Comparison of ENCODE assay signal across 28 cellular contexts in the genomic region with DNA sequence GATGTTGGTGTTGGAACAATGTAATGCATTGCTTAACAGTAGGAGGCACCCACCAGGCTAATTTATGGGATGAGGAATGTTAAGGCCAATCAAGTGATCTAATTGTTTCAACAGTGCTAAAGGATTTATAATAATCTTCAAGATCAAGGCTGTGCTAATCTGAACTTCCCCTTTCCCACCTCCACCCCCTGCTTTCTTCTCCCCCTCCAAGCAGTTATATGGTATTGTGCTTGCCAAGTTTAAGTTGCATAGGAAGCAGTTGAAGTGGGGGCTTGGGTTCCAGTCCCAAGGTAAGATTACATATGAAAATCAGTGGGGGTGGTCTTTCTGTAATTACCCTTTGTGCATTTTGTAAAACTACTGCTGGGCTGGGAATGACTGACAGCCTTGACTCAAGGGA.
A peak's percentile ranks its signal among the peaks of the same experiment; 100 is the strongest.
DNase-seq lines count a peak whose midpoint lies in the region; ATAC-seq, FAIRE-seq and TF ChIP-seq lines count a peak whose summit lies in the region.
"Had no signal": no experiment of that assay in that cellular context is flagged by ENCODE, and none has a peak within 500 bp of the region (broad histone marks: within the 10 kb centered on the region; RNA-seq: fewer than 3 reads in every experiment).

No MANE protein-coding gene starts in this region.

- peak; percentile 15 for DNase-seq in A673 (ENCODE audit: low spot score)
- DNase-seq in NOMO-1 treated with DMSO at 0.1 percent for 48 hours (lab: John Stamatoyannopoulos, UW; ENCODE audit: unreplicated experiment): peak; percentile 30
- no peak for DNase-seq in H1 (ENCODE audit: low read depth in 1 of 2, low spot score in 2 of 2)
- no peak for DNase-seq in SKM-1 (lab: John Stamatoyannopoulos, UW; ENCODE audit: unreplicated experiment)
- no peak for DNase-seq in UCSD-AML1 (lab: John Stamatoyannopoulos, UW; ENCODE audit: unreplicated experiment)
- DNase-seq: activated CD4-positive, alpha-beta T cell treated with anti-CD3 and anti-CD28 coated beads for 48 hours; activated CD8-positive, alpha-beta memory T cell treated with anti-CD3 and anti-CD28 coated beads for 24 hours; activated T-cell treated with anti-CD3 and anti-CD28 coated beads, Interleukin-2, amount 50 U/mL, for 1 hour; BE2C; brain microvascular endothelial cell; COR-L47; DMS79 treated with DMSO at 0.1 percent for 48 hours; dorsolateral prefrontal cortex; HCEC 1CT; NCI-H1048; NCI-H1694 treated with DMSO at 0.1 percent for 48 hours; NCI-H2171 treated with DMSO at 0.1 percent for 48 hours; RPMI8226; stimulated activated naive CD4-positive, alpha-beta T cell; T-helper 17 cell; testis; uterus had no signal

- H3K27ac ChIP-seq in A673 (ENCODE audit: low read depth, low read length, poor library complexity, severe bottlenecking) (no peak overlapping the region), HEK293 (ENCODE audit: extremely low read depth, low read depth, low read length) (no peak overlapping the region), H1 (ENCODE audit: low read depth, low read length) (no peak overlapping the region)
- H3K27ac ChIP-seq: brain microvascular endothelial cell, dorsolateral prefrontal cortex, KMS-11, testis, uterus had no signal

- no peak overlapping the region for H4K5ac ChIP-seq in H1 (ENCODE audit: insufficient read length, low read depth, low read length)

- no TSS peak for BruUV-seq in A673 (replicated peaks; lab: Mats Ljungman, UMichigan)

- no peak overlapping the region for H4K8ac ChIP-seq in H1 (ENCODE audit: extremely low read depth, insufficient read depth, low read length)

- 0 out of 2 replicates have a peak overlapping the region, but pooled peaks have one; percentile 9 for H3K18ac ChIP-seq in H1 (ENCODE audit: extremely low read depth, low read length)

- TF ChIP-seq POLR2A in H1 (IDR thresholded peaks at IDR 0.05; ENCODE audit: control extremely low read depth in 1 of 2, low read depth in 2 of 2, low read length in 2 of 2): no peak

- H2BK120ac ChIP-seq in H1 (replicated peaks; ENCODE audit: low read depth, low read length): no peak overlapping the region

- no peaks in the 10 kb centered on the region for H3K23me2 ChIP-seq in H1 (ENCODE audit: low read depth, low read length)

- no peak overlapping the region for H2AK5ac ChIP-seq in H1 (ENCODE audit: low read depth, low read length)

- no peak overlapping the region for H2BK5ac ChIP-seq in H1 (ENCODE audit: low read depth, low read length)

- H3K56ac ChIP-seq in H1 (replicated peaks; ENCODE audit: insufficient read length, low read depth, low read length): no peak overlapping the region

- ATAC-seq in GM19351 (IDR thresholded peaks at IDR 0.05; ENCODE audit: unreplicated experiment) (no peak), GM18502 (IDR thresholded peaks at IDR 0.05; ENCODE audit: poor library complexity, unreplicated experiment) (no peak)
- ATAC-seq: left lobe of liver, T-helper 17 cell had no signal

- TF ChIP-seq EP300 in H1 (IDR thresholded peaks at IDR 0.05; ENCODE audit: borderline replicate concordance in 1 of 2, low read depth in 2 of 2, low read length in 2 of 2): no peak

- no peak overlapping the region for H3K4me3 ChIP-seq in A673 (ENCODE audit: low read depth, low read length, poor library complexity, severe bottlenecking)
- no peak overlapping the region for H3K4me3 ChIP-seq in HEK293 (ENCODE audit: low read depth, low read length)
- H3K4me3 ChIP-seq in H1 (ENCODE audit: extremely low read depth in 1 of 4, insufficient read depth in 2 of 4, low read depth in 3 of 4, low read length in 4 of 4): no peak overlapping the region
- H3K4me3 ChIP-seq: dorsolateral prefrontal cortex, testis, uterus had no signal

- TF ChIP-seq CTCF in A673 (conservative IDR thresholded peaks at IDR 0.05; ENCODE audit: low read depth, low read length): no peak
- no peak for TF ChIP-seq CTCF in HEK293 (tag by site-specific recombination; IDR thresholded peaks at IDR 0.05)
- no peak for TF ChIP-seq CTCF in H1 (IDR thresholded peaks at IDR 0.05; ENCODE audit: control extremely low read depth in 1 of 3, insufficient read depth in 1 of 3, low read depth in 1 of 3, low read length in 3 of 3)

- no peak overlapping the region for H4K91ac ChIP-seq in H1 (replicated peaks; ENCODE audit: insufficient read length, low read length)

- no peak overlapping the region for H3K9ac ChIP-seq in H1 (replicated peaks in 1 of 4; ENCODE audit: extremely low read depth in 1 of 4, low read depth in 3 of 4, low read length in 3 of 4)
- H3K9ac ChIP-seq: KMS-11 had no signal

- no peak overlapping the region for H3K23ac ChIP-seq in H1 (ENCODE audit: insufficient read length)

- POLR2A ChIA-PET in A673 (lab: Charles Lee; ENCODE audit: low non-redundant PET): interaction anchor here (0.6 kb wide), 1 partner anchor 338 kb away, joined by 3 read pairs; no protein-coding TSS in a partner anchor
- POLR2A ChIA-PET in HEK293 (lab: Yijun Ruan, JAX): no interaction called here
- POLR2A ChIA-PET in H1 (lab: Charles Lee; ENCODE audit: partially characterized antibody): no interaction called here

- no peak overlapping the region for H2BK15ac ChIP-seq in H1 (ENCODE audit: low read length)

- H3K4ac ChIP-seq in H1 (replicated peaks; ENCODE audit: insufficient read length, low read depth, low read length): no peak overlapping the region

- no peak for FAIRE-seq in H1 (lab: Jason Lieb, UNC)
- FAIRE-seq: endothelial cell of umbilical vein had no signal

- no peak overlapping the region; the same call in 1 of the 2 replicates for H2BK12ac ChIP-seq in H1 (ENCODE audit: low read depth, low read length)

- H3K79me2 ChIP-seq in H1 (ENCODE audit: control insufficient read depth in 1 of 2, insufficient read depth in 2 of 2, low read length in 2 of 2): no peaks in the 10 kb centered on the region

- CTCF ChIA-PET in A673 (lab: Charles Lee): no interaction called here
- CTCF ChIA-PET in HEK293 (lab: Yijun Ruan, JAX): interaction anchor here (0.7 to 1.2 kb wide), 2 partner anchors 88 to 93 kb away, joined by 3 read pairs; no protein-coding TSS in a partner anchor
- CTCF ChIA-PET in H1 (lab: Charles Lee; ENCODE audit: partially characterized antibody): interaction anchor here (1.4 to 8.7 kb wide), 2 partner anchors 27 to 98 kb away, joined by 5 to 94 read pairs; no protein-coding TSS in a partner anchor

- H3K27me3 ChIP-seq in A673 (replicated peaks; ENCODE audit: insufficient read depth, low read depth, low read length, poor library complexity) (peaks cover 6% of the 10 kb centered on the region), H1 (replicated peaks in 1 of 4; ENCODE audit: control insufficient read depth in 3 of 4, extremely low read depth in 1 of 4, insufficient read depth in 3 of 4, low read length in 3 of 4) (no peaks in the 10 kb centered on the region)
- H3K27me3 ChIP-seq: brain microvascular endothelial cell, testis, uterus had no signal

- H3K4me2 ChIP-seq in H1 (ENCODE audit: insufficient read depth in 1 of 2, low read depth in 2 of 2, low read length in 2 of 2): peak overlapping the region in 1 of 2 experiments; percentile 20; a peak in 1 of 4 replicates
- H3K4me2 ChIP-seq: KMS-11 had no signal

- H3K36me3 ChIP-seq in A673 (ENCODE audit: insufficient read depth, low read length, poor library complexity, severe bottlenecking) (no peaks in the 10 kb centered on the region), HEK293 (ENCODE audit: control insufficient read depth in 2 of 2, insufficient read depth in 1 of 2, low read length in 2 of 2) (no peaks in the 10 kb centered on the region), H1 (ENCODE audit: control insufficient read depth in 2 of 4, insufficient read depth in 4 of 4, low read length in 3 of 4) (no peaks in the 10 kb centered on the region)
- H3K36me3 ChIP-seq: BE2C, brain microvascular endothelial cell, uterus had no signal

- no peaks in the 10 kb centered on the region for H4K20me1 ChIP-seq in H1 (replicated peaks in 1 of 2; ENCODE audit: control insufficient read depth in 1 of 2, insufficient read depth in 2 of 2, low read length in 2 of 2)

- H2AFZ ChIP-seq in H1 (ENCODE audit: low read length): no peak overlapping the region

- H2BK20ac ChIP-seq in H1 (ENCODE audit: low read length): peak overlapping the region; percentile 19; the same call in 1 of the 2 replicates

- H3K14ac ChIP-seq in H1 (ENCODE audit: insufficient read length): no peak overlapping the region

- TF ChIP-seq RAD21 in H1 (IDR thresholded peaks at IDR 0.05 in 1 of 2, conservative IDR thresholded peaks at IDR 0.05 in 1 of 2; ENCODE audit: low read depth in 2 of 2, low read length in 2 of 2): no peak

- peaks cover 4% of the 10 kb centered on the region for H3K4me1 ChIP-seq in A673 (ENCODE audit: insufficient read depth, low read length, poor library complexity, severe bottlenecking)
- no peaks in the 10 kb centered on the region for H3K4me1 ChIP-seq in HEK293 (ENCODE audit: control insufficient read depth, insufficient read depth, low read length)
- H3K4me1 ChIP-seq in H1 (replicated peaks in 1 of 4; ENCODE audit: control insufficient read depth in 3 of 4, insufficient read depth in 4 of 4, low read length in 3 of 4): peaks cover 5 to 16% (median 10%) of the 10 kb centered on the region in 4 experiments
- H3K4me1 ChIP-seq: BE2C, testis, uterus had no signal

- H3K9me3 ChIP-seq in A673 (ENCODE audit: low read depth, low read length, poor library complexity, severe bottlenecking) (no peaks in the 10 kb centered on the region), HEK293 (ENCODE audit: control insufficient read depth, insufficient read depth, low read depth, low read length) (no peaks in the 10 kb centered on the region), H1 (ENCODE audit: insufficient read depth in 2 of 2, low read depth in 1 of 2, low read length in 1 of 2) (no peaks in the 10 kb centered on the region)
- H3K9me3 ChIP-seq: BE2C, testis, uterus had no signal

- intact Hi-C loops in A673 (cut with micrococcal nuclease; ENCODE audit: unreplicated experiment): no loop called here

- H3K79me1 ChIP-seq in H1 (ENCODE audit: low read depth, low read length): no peaks in the 10 kb centered on the region

TF ChIP-seq in HEK293, 187 proteins besides CTCF, POLR2A, EP300 and RAD21 (continues in another document):
- TF ChIP-seq ZNF558 (tag by site-specific recombination; IDR thresholded peaks at IDR 0.05) (no peak), ZNF670 (tag by site-specific recombination; IDR thresholded peaks at IDR 0.05; ENCODE audit: low read depth) (no peak), ZNF404 (tag by site-specific recombination; IDR thresholded peaks at IDR 0.05) (no peak), ZNF791 (tag by site-specific recombination; IDR thresholded peaks at IDR 0.05) (no peak), ZNF529 (tag by site-specific recombination; IDR thresholded peaks at IDR 0.05; ENCODE audit: insufficient replicate concordance) (no peak)

TF ChIP-seq in H1, 55 proteins besides CTCF, POLR2A, EP300 and RAD21:
- no peak for TF ChIP-seq TAF7 (optimal IDR thresholded peaks at IDR 0.05; ENCODE audit: borderline replicate concordance, low read depth, low read length)
- no peak for TF ChIP-seq RBBP5 (IDR thresholded peaks at IDR 0.05; ENCODE audit: borderline replicate concordance, low read depth, low read length)
- TF ChIP-seq SP1 (IDR thresholded peaks at IDR 0.05; ENCODE audit: low read depth, low read length): no peak
- TF ChIP-seq SUZ12 (IDR thresholded peaks at IDR 0.05; ENCODE audit: low read length): no peak
- no peak for TF ChIP-seq ZNF274 (IDR thresholded peaks at IDR 0.05; ENCODE audit: borderline replicate concordance, extremely low read depth, low read length)

Comparison
In these comparisons a context has a peak if more than half of its experiments do, and no peak if none do; other contexts are left out.
1. DNase-seq: peak in A673 (single experiment) and NOMO-1 treated with DMSO at 0.1 percent for 48 hours (single experiment); none in H1 (0 of 2), SKM-1 (single experiment) and UCSD-AML1 (single experiment).